ENCODE assay signal across 1 cellular context in the genomic region with DNA sequence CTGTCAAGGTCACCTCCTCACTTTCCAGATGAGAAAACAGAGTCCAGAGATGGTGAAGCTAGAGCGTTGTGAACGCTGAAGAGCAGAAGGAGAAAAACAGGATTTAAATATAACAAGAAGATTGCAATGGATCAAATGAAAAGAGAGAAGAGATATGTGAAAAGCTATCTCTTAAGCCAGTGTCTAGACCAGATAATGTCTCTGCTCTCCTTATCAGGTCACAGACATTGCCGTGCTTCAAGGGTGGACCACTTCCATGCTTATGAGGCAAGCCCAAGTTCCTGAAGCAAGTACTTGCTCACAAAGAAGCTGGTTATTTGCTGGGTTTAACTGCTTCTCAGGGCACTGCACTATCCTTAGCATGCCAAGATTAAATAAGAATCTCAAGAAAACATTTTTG.
A peak's percentile ranks its signal among the peaks of the same experiment; 100 is the strongest.
TF ChIP-seq lines count a peak whose summit lies in the region.

No MANE protein-coding gene starts in this region.

TF ChIP-seq in K562, 482 proteins besides CTCF, POLR2A, EP300 and RAD21 (continued from another document and continues in another):
- TF ChIP-seq, protein P1, sequence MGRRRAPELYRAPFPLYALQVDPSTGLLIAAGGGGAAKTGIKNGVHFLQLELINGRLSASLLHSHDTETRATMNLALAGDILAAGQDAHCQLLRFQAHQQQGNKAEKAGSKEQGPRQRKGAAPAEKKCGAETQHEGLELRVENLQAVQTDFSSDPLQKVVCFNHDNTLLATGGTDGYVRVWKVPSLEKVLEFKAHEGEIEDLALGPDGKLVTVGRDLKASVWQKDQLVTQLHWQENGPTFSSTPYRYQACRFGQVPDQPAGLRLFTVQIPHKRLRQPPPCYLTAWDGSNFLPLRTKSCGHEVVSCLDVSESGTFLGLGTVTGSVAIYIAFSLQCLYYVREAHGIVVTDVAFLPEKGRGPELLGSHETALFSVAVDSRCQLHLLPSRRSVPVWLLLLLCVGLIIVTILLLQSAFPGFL (CRISPR knock-in tag; IDR thresholded peaks at IDR 0.05), result no peak
- TF ChIP-seq NCOR1 (IDR thresholded peaks at IDR 0.05) (peak; percentile 62), EHMT2 (IDR thresholded peaks at IDR 0.05) (no peak), ZBED1 (IDR thresholded peaks at IDR 0.05) (no peak), SREBF1 (IDR thresholded peaks at IDR 0.05; ENCODE audit: borderline replicate concordance, low read depth, low read length) (no peak), RBM17 (IDR thresholded peaks at IDR 0.05; ENCODE audit: borderline replicate concordance, low read depth, low read length) (no peak), MTF1 (CRISPR knock-in tag; IDR thresholded peaks at IDR 0.05; ENCODE audit: borderline replicate concordance) (no peak), ZNF75A (CRISPR knock-in tag; IDR thresholded peaks at IDR 0.05) (no peak), ZNF175 (CRISPR knock-in tag; IDR thresholded peaks at IDR 0.05; ENCODE audit: low read depth) (no peak), FOXJ3 (CRISPR knock-in tag; IDR thresholded peaks at IDR 0.05) (no peak), WHSC1 (IDR thresholded peaks at IDR 0.05; ENCODE audit: low read length) (no peak), ZNF589 (CRISPR knock-in tag; IDR thresholded peaks at IDR 0.05; ENCODE audit: low read depth) (no peak), TEAD4 (IDR thresholded peaks at IDR 0.05; ENCODE audit: low read length) (peak; percentile 69), TEAD4 (CRISPR knock-in tag; IDR thresholded peaks at IDR 0.05; ENCODE audit: borderline replicate concordance) (no peak), ARID1B (IDR thresholded peaks at IDR 0.05) (peak; percentile 80), GATAD2A (IDR thresholded peaks at IDR 0.05) (no peak), ZNF354B (CRISPR knock-in tag; IDR thresholded peaks at IDR 0.05) (no peak), MTA2 (IDR thresholded peaks at IDR 0.05; ENCODE audit: low read depth) (peak; percentile 48; the same call in 1 of the 2 replicates), ZBTB8A (IDR thresholded peaks at IDR 0.05; ENCODE audit: partially characterized antibody) (no peak), HDAC3 (IDR thresholded peaks at IDR 0.05; ENCODE audit: borderline replicate concordance, partially characterized antibody) (peak; percentile 39), ZNF507 (tag; conservative IDR thresholded peaks at IDR 0.05) (no peak), NCOA4 (IDR thresholded peaks at IDR 0.05; ENCODE audit: partially characterized antibody) (no peak), ZNF232 (CRISPR knock-in tag; IDR thresholded peaks at IDR 0.05) (no peak), HDAC1 (IDR thresholded peaks at IDR 0.05) (no peak), ZNF347 (CRISPR knock-in tag; IDR thresholded peaks at IDR 0.05; ENCODE audit: low read depth) (no peak), BDP1 (IDR thresholded peaks at IDR 0.05; ENCODE audit: insufficient read depth, insufficient read length) (no peak), CBX8 (IDR thresholded peaks at IDR 0.05; ENCODE audit: borderline replicate concordance, extremely low read depth, low read depth, low read length, poor library complexity, severe bottlenecking) (no peak), MECOM (CRISPR knock-in tag; IDR thresholded peaks at IDR 0.05) (0 out of 2 replicates have a peak, but pooled peaks have one; percentile 18)
- TF ChIP-seq, protein P2, sequence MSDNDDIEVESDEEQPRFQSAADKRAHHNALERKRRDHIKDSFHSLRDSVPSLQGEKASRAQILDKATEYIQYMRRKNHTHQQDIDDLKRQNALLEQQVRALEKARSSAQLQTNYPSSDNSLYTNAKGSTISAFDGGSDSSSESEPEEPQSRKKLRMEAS (CRISPR knock-in tag; IDR thresholded peaks at IDR 0.05), result no peak
- TF ChIP-seq, protein P3, sequence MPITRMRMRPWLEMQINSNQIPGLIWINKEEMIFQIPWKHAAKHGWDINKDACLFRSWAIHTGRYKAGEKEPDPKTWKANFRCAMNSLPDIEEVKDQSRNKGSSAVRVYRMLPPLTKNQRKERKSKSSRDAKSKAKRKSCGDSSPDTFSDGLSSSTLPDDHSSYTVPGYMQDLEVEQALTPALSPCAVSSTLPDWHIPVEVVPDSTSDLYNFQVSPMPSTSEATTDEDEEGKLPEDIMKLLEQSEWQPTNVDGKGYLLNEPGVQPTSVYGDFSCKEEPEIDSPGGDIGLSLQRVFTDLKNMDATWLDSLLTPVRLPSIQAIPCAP (CRISPR knock-in tag; IDR thresholded peaks at IDR 0.05; ENCODE audit: borderline replicate concordance), result no peak
- TF ChIP-seq, protein P4, sequence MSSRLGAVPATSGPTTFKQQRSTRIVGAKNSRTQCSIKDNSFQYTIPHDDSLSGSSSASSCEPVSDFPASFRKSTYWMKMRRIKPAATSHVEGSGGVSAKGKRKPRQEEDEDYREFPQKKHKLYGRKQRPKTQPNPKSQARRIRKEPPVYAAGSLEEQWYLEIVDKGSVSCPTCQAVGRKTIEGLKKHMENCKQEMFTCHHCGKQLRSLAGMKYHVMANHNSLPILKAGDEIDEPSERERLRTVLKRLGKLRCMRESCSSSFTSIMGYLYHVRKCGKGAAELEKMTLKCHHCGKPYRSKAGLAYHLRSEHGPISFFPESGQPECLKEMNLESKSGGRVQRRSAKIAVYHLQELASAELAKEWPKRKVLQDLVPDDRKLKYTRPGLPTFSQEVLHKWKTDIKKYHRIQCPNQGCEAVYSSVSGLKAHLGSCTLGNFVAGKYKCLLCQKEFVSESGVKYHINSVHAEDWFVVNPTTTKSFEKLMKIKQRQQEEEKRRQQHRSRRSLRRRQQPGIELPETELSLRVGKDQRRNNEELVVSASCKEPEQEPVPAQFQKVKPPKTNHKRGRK (tag; IDR thresholded peaks at IDR 0.05), result no peak
- TF ChIP-seq, protein P5, sequence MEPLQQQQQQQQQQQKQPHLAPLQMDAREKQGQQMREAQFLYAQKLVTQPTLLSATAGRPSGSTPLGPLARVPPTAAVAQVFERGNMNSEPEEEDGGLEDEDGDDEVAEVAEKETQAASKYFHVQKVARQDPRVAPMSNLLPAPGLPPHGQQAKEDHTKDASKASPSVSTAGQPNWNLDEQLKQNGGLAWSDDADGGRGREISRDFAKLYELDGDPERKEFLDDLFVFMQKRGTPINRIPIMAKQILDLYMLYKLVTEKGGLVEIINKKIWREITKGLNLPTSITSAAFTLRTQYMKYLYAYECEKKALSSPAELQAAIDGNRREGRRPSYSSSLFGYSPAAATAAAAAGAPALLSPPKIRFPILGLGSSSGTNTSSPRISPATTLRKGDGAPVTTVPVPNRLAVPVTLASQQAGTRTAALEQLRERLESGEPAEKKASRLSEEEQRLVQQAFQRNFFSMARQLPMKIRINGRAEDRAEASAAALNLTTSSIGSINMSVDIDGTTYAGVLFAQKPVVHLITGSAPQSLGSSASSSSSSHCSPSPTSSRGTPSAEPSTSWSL (CRISPR knock-in tag; IDR thresholded peaks at IDR 0.05; ENCODE audit: borderline replicate concordance), result no peak
- TF ChIP-seq, protein P6, sequence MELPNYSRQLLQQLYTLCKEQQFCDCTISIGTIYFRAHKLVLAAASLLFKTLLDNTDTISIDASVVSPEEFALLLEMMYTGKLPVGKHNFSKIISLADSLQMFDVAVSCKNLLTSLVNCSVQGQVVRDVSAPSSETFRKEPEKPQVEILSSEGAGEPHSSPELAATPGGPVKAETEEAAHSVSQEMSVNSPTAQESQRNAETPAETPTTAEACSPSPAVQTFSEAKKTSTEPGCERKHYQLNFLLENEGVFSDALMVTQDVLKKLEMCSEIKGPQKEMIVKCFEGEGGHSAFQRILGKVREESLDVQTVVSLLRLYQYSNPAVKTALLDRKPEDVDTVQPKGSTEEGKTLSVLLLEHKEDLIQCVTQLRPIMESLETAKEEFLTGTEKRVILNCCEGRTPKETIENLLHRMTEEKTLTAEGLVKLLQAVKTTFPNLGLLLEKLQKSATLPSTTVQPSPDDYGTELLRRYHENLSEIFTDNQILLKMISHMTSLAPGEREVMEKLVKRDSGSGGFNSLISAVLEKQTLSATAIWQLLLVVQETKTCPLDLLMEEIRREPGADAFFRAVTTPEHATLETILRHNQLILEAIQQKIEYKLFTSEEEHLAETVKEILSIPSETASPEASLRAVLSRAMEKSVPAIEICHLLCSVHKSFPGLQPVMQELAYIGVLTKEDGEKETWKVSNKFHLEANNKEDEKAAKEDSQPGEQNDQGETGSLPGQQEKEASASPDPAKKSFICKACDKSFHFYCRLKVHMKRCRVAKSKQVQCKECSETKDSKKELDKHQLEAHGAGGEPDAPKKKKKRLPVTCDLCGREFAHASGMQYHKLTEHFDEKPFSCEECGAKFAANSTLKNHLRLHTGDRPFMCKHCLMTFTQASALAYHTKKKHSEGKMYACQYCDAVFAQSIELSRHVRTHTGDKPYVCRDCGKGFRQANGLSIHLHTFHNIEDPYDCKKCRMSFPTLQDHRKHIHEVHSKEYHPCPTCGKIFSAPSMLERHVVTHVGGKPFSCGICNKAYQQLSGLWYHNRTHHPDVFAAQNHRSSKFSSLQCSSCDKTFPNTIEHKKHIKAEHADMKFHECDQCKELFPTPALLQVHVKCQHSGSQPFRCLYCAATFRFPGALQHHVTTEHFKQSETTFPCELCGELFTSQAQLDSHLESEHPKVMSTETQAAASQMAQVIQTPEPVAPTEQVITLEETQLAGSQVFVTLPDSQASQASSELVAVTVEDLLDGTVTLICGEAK (IDR thresholded peaks at IDR 0.05), result no peak
- TF ChIP-seq, protein P6 (CRISPR knock-in tag; IDR thresholded peaks at IDR 0.05), result no peak
- TF ChIP-seq, protein P7, sequence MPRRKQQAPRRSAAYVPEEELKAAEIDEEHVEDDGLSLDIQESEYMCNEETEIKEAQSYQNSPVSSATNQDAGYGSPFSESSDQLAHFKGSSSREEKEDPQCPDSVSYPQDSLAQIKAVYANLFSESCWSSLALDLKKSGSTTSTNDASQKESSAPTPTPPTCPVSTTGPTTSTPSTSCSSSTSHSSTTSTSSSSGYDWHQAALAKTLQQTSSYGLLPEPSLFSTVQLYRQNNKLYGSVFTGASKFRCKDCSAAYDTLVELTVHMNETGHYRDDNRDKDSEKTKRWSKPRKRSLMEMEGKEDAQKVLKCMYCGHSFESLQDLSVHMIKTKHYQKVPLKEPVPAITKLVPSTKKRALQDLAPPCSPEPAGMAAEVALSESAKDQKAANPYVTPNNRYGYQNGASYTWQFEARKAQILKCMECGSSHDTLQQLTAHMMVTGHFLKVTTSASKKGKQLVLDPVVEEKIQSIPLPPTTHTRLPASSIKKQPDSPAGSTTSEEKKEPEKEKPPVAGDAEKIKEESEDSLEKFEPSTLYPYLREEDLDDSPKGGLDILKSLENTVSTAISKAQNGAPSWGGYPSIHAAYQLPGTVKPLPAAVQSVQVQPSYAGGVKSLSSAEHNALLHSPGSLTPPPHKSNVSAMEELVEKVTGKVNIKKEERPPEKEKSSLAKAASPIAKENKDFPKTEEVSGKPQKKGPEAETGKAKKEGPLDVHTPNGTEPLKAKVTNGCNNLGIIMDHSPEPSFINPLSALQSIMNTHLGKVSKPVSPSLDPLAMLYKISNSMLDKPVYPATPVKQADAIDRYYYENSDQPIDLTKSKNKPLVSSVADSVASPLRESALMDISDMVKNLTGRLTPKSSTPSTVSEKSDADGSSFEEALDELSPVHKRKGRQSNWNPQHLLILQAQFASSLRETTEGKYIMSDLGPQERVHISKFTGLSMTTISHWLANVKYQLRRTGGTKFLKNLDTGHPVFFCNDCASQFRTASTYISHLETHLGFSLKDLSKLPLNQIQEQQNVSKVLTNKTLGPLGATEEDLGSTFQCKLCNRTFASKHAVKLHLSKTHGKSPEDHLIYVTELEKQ (CRISPR knock-in tag; IDR thresholded peaks at IDR 0.05), result no peak
- TF ChIP-seq, protein P8, sequence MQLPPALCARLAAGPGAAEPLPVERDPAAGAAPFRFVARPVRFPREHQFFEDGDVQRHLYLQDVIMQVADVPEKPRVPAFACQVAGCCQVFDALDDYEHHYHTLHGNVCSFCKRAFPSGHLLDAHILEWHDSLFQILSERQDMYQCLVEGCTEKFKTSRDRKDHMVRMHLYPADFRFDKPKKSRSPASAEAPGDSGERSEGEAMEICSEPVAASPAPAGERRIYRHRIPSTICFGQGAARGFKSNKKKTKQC (CRISPR knock-in tag; IDR thresholded peaks at IDR 0.05), result no peak
- TF ChIP-seq, protein P9, sequence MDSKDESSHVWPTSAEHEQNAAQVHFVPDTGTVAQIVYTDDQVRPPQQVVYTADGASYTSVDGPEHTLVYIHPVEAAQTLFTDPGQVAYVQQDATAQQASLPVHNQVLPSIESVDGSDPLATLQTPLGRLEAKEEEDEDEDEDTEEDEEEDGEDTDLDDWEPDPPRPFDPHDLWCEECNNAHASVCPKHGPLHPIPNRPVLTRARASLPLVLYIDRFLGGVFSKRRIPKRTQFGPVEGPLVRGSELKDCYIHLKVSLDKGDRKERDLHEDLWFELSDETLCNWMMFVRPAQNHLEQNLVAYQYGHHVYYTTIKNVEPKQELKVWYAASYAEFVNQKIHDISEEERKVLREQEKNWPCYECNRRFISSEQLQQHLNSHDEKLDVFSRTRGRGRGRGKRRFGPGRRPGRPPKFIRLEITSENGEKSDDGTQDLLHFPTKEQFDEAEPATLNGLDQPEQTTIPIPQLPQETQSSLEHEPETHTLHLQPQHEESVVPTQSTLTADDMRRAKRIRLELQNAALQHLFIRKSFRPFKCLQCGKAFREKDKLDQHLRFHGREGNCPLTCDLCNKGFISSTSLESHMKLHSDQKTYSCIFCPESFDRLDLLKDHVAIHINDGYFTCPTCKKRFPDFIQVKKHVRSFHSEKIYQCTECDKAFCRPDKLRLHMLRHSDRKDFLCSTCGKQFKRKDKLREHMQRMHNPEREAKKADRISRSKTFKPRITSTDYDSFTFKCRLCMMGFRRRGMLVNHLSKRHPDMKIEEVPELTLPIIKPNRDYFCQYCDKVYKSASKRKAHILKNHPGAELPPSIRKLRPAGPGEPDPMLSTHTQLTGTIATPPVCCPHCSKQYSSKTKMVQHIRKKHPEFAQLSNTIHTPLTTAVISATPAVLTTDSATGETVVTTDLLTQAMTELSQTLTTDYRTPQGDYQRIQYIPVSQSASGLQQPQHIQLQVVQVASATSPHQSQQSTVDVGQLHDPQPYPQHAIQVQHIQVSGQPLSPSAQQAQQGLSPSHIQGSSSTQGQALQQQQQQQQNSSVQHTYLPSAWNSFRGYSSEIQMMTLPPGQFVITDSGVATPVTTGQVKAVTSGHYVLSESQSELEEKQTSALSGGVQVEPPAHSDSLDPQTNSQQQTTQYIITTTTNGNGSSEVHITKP (IDR thresholded peaks at IDR 0.05; ENCODE audit: partially characterized antibody), result no peak
